ENCODE assay signal across 8 cellular contexts in the genomic region with DNA sequence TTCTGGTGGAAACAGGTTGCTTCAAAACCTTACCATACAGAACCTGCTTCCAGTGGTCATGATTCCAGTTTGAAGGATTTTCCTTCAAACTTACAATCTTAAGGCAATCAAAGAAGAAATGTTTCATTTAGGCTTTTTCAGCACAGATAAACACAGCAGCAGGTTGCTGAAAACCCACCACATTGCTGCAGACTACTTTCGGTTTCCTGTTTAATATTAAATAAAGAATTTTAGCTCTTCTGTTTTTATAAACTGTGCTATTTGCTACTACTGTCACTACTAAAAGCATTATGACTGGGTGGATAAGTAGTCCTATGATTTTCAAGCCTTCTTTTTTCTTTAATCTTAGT.
DNase-seq lines count a peak whose midpoint lies in the region; ATAC-seq and TF ChIP-seq lines count a peak whose summit lies in the region.

No MANE protein-coding gene starts in this region.

- POLR2A ChIA-PET in HEK293T (lab: Yijun Ruan, JAX): no interaction called here

- no peaks in the 10 kb centered on the region for H3K36me3 ChIP-seq in rectal smooth muscle tissue (ENCODE audit: control insufficient read depth, insufficient read depth, low read length)

- H3K27ac ChIP-seq in rectal smooth muscle tissue (ENCODE audit: low read depth, low read length): peak overlapping the region; percentile 56

- peaks cover 36% of the 10 kb centered on the region for H3K4me1 Mint-ChIP-seq in central memory CD8-positive, alpha-beta T cell

- peak overlapping the region; percentile 94 for H3K27ac Mint-ChIP-seq in central memory CD8-positive, alpha-beta T cell (ENCODE audit: low read depth)

- H3K27me3 ChIP-seq in rectal smooth muscle tissue (ENCODE audit: control insufficient read depth, insufficient read depth, low read length): no peaks in the 10 kb centered on the region

- CTCF ChIA-PET in HEK293T (lab: Yijun Ruan, JAX): interaction anchor here (0.6 kb wide), 2 partner anchors 31 to 55 kb away, joined by 3 to 6 read pairs; no protein-coding TSS in a partner anchor

- H3K27me3 Mint-ChIP-seq in central memory CD8-positive, alpha-beta T cell: no peaks in the 10 kb centered on the region

- no peak for DNase-seq in central memory CD8-positive, alpha-beta T cell (ENCODE audit: low spot score in 2 of 2)
- DNase-seq in hippocampal formation (lab: John Stamatoyannopoulos, UW): no peak
- DNase-seq in NCI-H1105 treated with DMSO at 0.1 percent for 48 hours (lab: John Stamatoyannopoulos, UW): no peak
- DNase-seq in activated CD4-positive, alpha-beta T cell treated with anti-CD3 and anti-CD28 coated beads, Interleukin-2, amount 50 U/mL, for 1 hour: no peak
- DNase-seq in HEK293T (ENCODE audit: extremely low spot score): no peak

- peaks cover 11% of the 10 kb centered on the region for H3K36me3 Mint-ChIP-seq in central memory CD8-positive, alpha-beta T cell (ENCODE audit: insufficient read depth)

- peaks cover 20% of the 10 kb centered on the region for H3K4me1 ChIP-seq in rectal smooth muscle tissue (ENCODE audit: control insufficient read depth, insufficient read depth, low read length)

- H3K9me3 Mint-ChIP-seq in central memory CD8-positive, alpha-beta T cell: no peaks in the 10 kb centered on the region

- no peak overlapping the region for H3K9ac ChIP-seq in rectal smooth muscle tissue (ENCODE audit: low read length)

- peak; percentile 9 for ATAC-seq in GM19395 (IDR thresholded peaks at IDR 0.05; ENCODE audit: unreplicated experiment)
- peak; percentile 5 for ATAC-seq in HG03196 (IDR thresholded peaks at IDR 0.05; ENCODE audit: unreplicated experiment)
- ATAC-seq in central memory CD8-positive, alpha-beta T cell (replicated peaks; ENCODE audit: extremely low read depth, poor library complexity, severe bottlenecking): peak; percentile 50

- H3K4me3 ChIP-seq in rectal smooth muscle tissue (ENCODE audit: low read length): peak overlapping the region; percentile 7

- H3K4me3 Mint-ChIP-seq in central memory CD8-positive, alpha-beta T cell: peak overlapping the region; percentile 78

TF ChIP-seq in HEK293T, 16 proteins besides CTCF, POLR2A, EP300 and RAD21:
- TF ChIP-seq NFRKB (IDR thresholded peaks at IDR 0.05) (no peak), CTBP1 (IDR thresholded peaks at IDR 0.05; ENCODE audit: borderline replicate concordance) (no peak), ZNF384 (IDR thresholded peaks at IDR 0.05) (no peak), FOXM1 (IDR thresholded peaks at IDR 0.05; ENCODE audit: borderline replicate concordance) (no peak), ELF4 (IDR thresholded peaks at IDR 0.05) (no peak), HDGF (IDR thresholded peaks at IDR 0.05; ENCODE audit: borderline replicate concordance) (no peak), FOXK2 (IDR thresholded peaks at IDR 0.05) (no peak), BHLHE40 (IDR thresholded peaks at IDR 0.05; ENCODE audit: borderline replicate concordance) (no peak), SP1 (IDR thresholded peaks at IDR 0.05) (no peak)
